In genomic region chr14:93947282-93947681, GRCh38 we compare ENCODE assay signal across 22 cellular contexts. TPM values are rescaled to one million over a fixed set of nuclear protein-coding genes. Genes with fewer than 3 reads are reported as not detected.
A peak's percentile ranks its signal among the peaks of the same experiment; 100 is the strongest.
DNase-seq lines count a peak whose midpoint lies in the region; ATAC-seq, FAIRE-seq and TF ChIP-seq lines count a peak whose summit lies in the region.
"Had no signal": no experiment of that assay in that cellular context is flagged by ENCODE, and none has a peak within 500 bp of the region (broad histone marks: within the 10 kb centered on the region; RNA-seq: fewer than 3 reads in every experiment).

No MANE protein-coding gene starts in this region.

- H3K4me3 Mint-ChIP-seq in activated naive CD8-positive, alpha-beta T cell treated with anti-CD3 and anti-CD28 coated beads, Interleukin-2, amount 10 ng/mL, durations not matched to agents 7 days and 5 days, result no peak overlapping the region
- no peak overlapping the region for H3K4me3 Mint-ChIP-seq in activated naive CD8-positive, alpha-beta T cell treated with anti-CD3 and anti-CD28 coated beads for 36 hours
- H3K4me3 Mint-ChIP-seq: CD14-positive monocyte, GM23338 had no signal

- CTCF ChIA-PET in GM12878 (lab: Yijun Ruan, JAX), result interaction anchor here (1.4 to 2.2 kb wide), 3 partner anchors 23 to 57 kb away, joined by 4 to 23 read pairs (median 8); no protein-coding TSS in a partner anchor

- no peak overlapping the region for H3K4me3 ChIP-seq in GM12878
- no peak overlapping the region for H3K4me3 ChIP-seq in right atrium auricular region
- no peak overlapping the region for H3K4me3 ChIP-seq in sigmoid colon
- H3K4me3 ChIP-seq: GM23338 had no signal

- BruUV-seq in GM12878 (replicated peaks; lab: Mats Ljungman, UMichigan), result no TSS peak

- no peak overlapping the region for H3K9ac ChIP-seq in GM12878 (ENCODE audit: control insufficient read depth, insufficient read depth, low read length)

- peak overlapping the region; percentile 12 for H3K27ac Mint-ChIP-seq in activated naive CD8-positive, alpha-beta T cell treated with anti-CD3 and anti-CD28 coated beads, Interleukin-2, amount 10 ng/mL, durations not matched to agents 7 days and 5 days
- H3K27ac Mint-ChIP-seq in activated naive CD8-positive, alpha-beta T cell treated with anti-CD3 and anti-CD28 coated beads for 36 hours, result no peak overlapping the region
- H3K27ac Mint-ChIP-seq: CD14-positive monocyte, GM23338 had no signal

- peak; percentile 25; the same call in 1 of the 2 replicates for TF ChIP-seq POLR2A in GM12878 (IDR thresholded peaks at IDR 0.05; ENCODE audit: low read depth, low read length)
- no peak for TF ChIP-seq POLR2A in sigmoid colon (IDR thresholded peaks at IDR 0.05)

- no peak overlapping the region for H2AFZ ChIP-seq in GM12878 (ENCODE audit: control insufficient read depth, low read depth, low read length)
- H2AFZ ChIP-seq: GM23338 had no signal

- H3K9me3 ChIP-seq in GM12878 (replicated peaks; ENCODE audit: control insufficient read depth, insufficient read depth, low read length) (no peaks in the 10 kb centered on the region), right atrium auricular region (no peaks in the 10 kb centered on the region), sigmoid colon (no peaks in the 10 kb centered on the region)

- no peaks in the 10 kb centered on the region for H3K27me3 Mint-ChIP-seq in activated naive CD8-positive, alpha-beta T cell treated with anti-CD3 and anti-CD28 coated beads, Interleukin-2, amount 10 ng/mL, durations not matched to agents 7 days and 5 days
- H3K27me3 Mint-ChIP-seq in activated naive CD8-positive, alpha-beta T cell treated with anti-CD3 and anti-CD28 coated beads for 36 hours, result no peaks in the 10 kb centered on the region

- H3K79me2 ChIP-seq in GM12878 (ENCODE audit: control insufficient read depth, insufficient read depth, low read length), result no peaks in the 10 kb centered on the region

- in situ Hi-C loops in GM12878 (cut with MboI), result no loop called here

- SMC1A ChIA-PET in GM12878 (lab: Charles Lee; ENCODE audit: uncharacterized antibody, unreplicated experiment), result interaction anchor here (0.8 to 19.5 kb wide), 9 partner anchors 8 to 58 kb away, joined by 3 to 409 read pairs (median 3); partner anchors contain the start of gene ASB2

- TF ChIP-seq CTCF in GM12878 (IDR thresholded peaks at IDR 0.05 in 2 of 3, conservative IDR thresholded peaks at IDR 0.05 in 1 of 3; ENCODE audit: control insufficient read depth in 2 of 3, extremely low read depth in 1 of 3, insufficient read depth in 1 of 3, low read depth in 3 of 3, low read length in 3 of 3) (no peak), right atrium auricular region (IDR thresholded peaks at IDR 0.05) (no peak), sigmoid colon (IDR thresholded peaks at IDR 0.05) (no peak)

- TF ChIP-seq RAD21 in GM12878 (IDR thresholded peaks at IDR 0.05; ENCODE audit: insufficient read depth, low read depth, low read length), result no peak

- H3K27me3 ChIP-seq in GM12878 (replicated peaks in 1 of 2; ENCODE audit: control insufficient read depth in 2 of 2, insufficient read depth in 2 of 2, low read length in 1 of 2) (no peaks in the 10 kb centered on the region), right atrium auricular region (no peaks in the 10 kb centered on the region), sigmoid colon (no peaks in the 10 kb centered on the region)

- H3K4me1 ChIP-seq in GM12878 (ENCODE audit: control insufficient read depth, insufficient read depth, low read length) (peaks cover 6% of the 10 kb centered on the region), right atrium auricular region (peaks cover 0 to 15% of the 10 kb centered on the region in 2 donors), sigmoid colon (peaks cover 0 to 16% (median 10%) of the 10 kb centered on the region in 4 donors)

- H3K36me3 Mint-ChIP-seq in activated naive CD8-positive, alpha-beta T cell treated with anti-CD3 and anti-CD28 coated beads, Interleukin-2, amount 10 ng/mL, durations not matched to agents 7 days and 5 days, result peaks cover 3% of the 10 kb centered on the region
- H3K36me3 Mint-ChIP-seq in activated naive CD8-positive, alpha-beta T cell treated with anti-CD3 and anti-CD28 coated beads for 36 hours, result peaks cover 7% of the 10 kb centered on the region

- H4K20me1 ChIP-seq in GM12878 (ENCODE audit: control insufficient read depth, insufficient read depth), result no peaks in the 10 kb centered on the region

- H3K27ac ChIP-seq in GM12878 (ENCODE audit: control insufficient read depth, insufficient read depth) (no peak overlapping the region), right atrium auricular region (peak overlapping the region; percentile 28 to 78), sigmoid colon (peak overlapping the region in 3 of 4 donors; percentile 68 to 92 (median 85))

- intact Hi-C loops in GM12878 (cut with micrococcal nuclease; ENCODE audit: unreplicated experiment), result no loop called here
- intact Hi-C loops in sigmoid colon (cut with DNase I), result no loop called here

- no peak for ATAC-seq in activated naive CD8-positive, alpha-beta T cell treated with anti-CD3 and anti-CD28 coated beads, Interleukin-2, amount 10 ng/mL, durations not matched to agents 7 days and 5 days (ENCODE audit: low read depth)
- ATAC-seq in GM12878, result no peak
- ATAC-seq in GM19463 (IDR thresholded peaks at IDR 0.05; ENCODE audit: unreplicated experiment), result no peak
- ATAC-seq in GM21515 (IDR thresholded peaks at IDR 0.05; ENCODE audit: unreplicated experiment), result no peak
- ATAC-seq: GM23338, PC-3 had no signal

- 90% methylated on average over 19 of the region's 19 CpGs for WGBS in GM12878 (ENCODE audit: insufficient coverage, insufficient replicate concordance, low lambda C conversion rate, missing lambda C conversion rate)
- WGBS in sigmoid colon, 2 donors, result 81 to 89% methylated on average over 19 of the region's 19 CpGs

- H3K36me3 ChIP-seq in GM12878 (ENCODE audit: control insufficient read depth in 2 of 2, insufficient read depth in 2 of 2, low read length in 1 of 2), result peaks cover 0 to 4% of the 10 kb centered on the region in 2 experiments; a peak in 1 of 4 replicates
- H3K36me3 ChIP-seq in right atrium auricular region, result peaks cover 86% of the 10 kb centered on the region
- peaks cover 43 to 89% (median 63%) of the 10 kb centered on the region in 4 donors for H3K36me3 ChIP-seq in sigmoid colon

- H3K4me1 Mint-ChIP-seq in activated naive CD8-positive, alpha-beta T cell treated with anti-CD3 and anti-CD28 coated beads, Interleukin-2, amount 10 ng/mL, durations not matched to agents 7 days and 5 days, result peaks cover 6% of the 10 kb centered on the region
- H3K4me1 Mint-ChIP-seq in activated naive CD8-positive, alpha-beta T cell treated with anti-CD3 and anti-CD28 coated beads for 36 hours, result peaks cover 17% of the 10 kb centered on the region

- TF ChIP-seq EP300 in GM12878 (IDR thresholded peaks at IDR 0.05; ENCODE audit: borderline replicate concordance in 1 of 2, control insufficient read depth in 1 of 2, low read depth in 2 of 2, low read length in 2 of 2) (no peak), sigmoid colon (IDR thresholded peaks at IDR 0.05) (no peak)

- FAIRE-seq in GM12878 (lab: Jason Lieb, UNC), result no peak

- POLR2A ChIA-PET in activated naive CD8-positive, alpha-beta T cell treated with anti-CD3 and anti-CD28 coated beads, Interleukin-2, amount 10 ng/mL, durations not matched to agents 7 days and 5 days (lab: Charles Lee), result interaction anchor here (0.6 to 1.3 kb wide), 2 partner anchors 23 to 1209 kb away, joined by 4 to 8 read pairs; no protein-coding TSS in a partner anchor
- POLR2A ChIA-PET in GM12878 (lab: Charles Lee), result interaction anchor here (1.0 kb wide), 1 partner anchor 13 kb away, joined by 3 read pairs; no protein-coding TSS in a partner anchor

- DNase-seq in activated naive CD8-positive, alpha-beta T cell treated with anti-CD3 and anti-CD28 coated beads, Interleukin-2, amount 10 ng/mL, durations not matched to agents 7 days and 5 days, result no peak
- DNase-seq in activated naive CD8-positive, alpha-beta T cell treated with anti-CD3 and anti-CD28 coated beads for 36 hours, result no peak
- DNase-seq in GM12878 (ENCODE audit: low read depth, low spot score), result no peak
- no peak for DNase-seq in right atrium auricular region (ENCODE audit: low spot score)
- no peak for DNase-seq in sigmoid colon
- DNase-seq in T-helper 9 cell, result no peak
- DNase-seq: 8988T, DND-41, GDM1, NCI-H1417, NCI-H187, NCI-H2107, NCI-H524, NCI-H82, PC-3, RPMI8226 had no signal

- no peaks in the 10 kb centered on the region for H3K9me3 Mint-ChIP-seq in activated naive CD8-positive, alpha-beta T cell treated with anti-CD3 and anti-CD28 coated beads, Interleukin-2, amount 10 ng/mL, durations not matched to agents 7 days and 5 days
- no peaks in the 10 kb centered on the region for H3K9me3 Mint-ChIP-seq in activated naive CD8-positive, alpha-beta T cell treated with anti-CD3 and anti-CD28 coated beads for 36 hours
- H3K9me3 Mint-ChIP-seq: CD14-positive monocyte, GM23338 had no signal

- RAD21 ChIA-PET in GM12878 (lab: Charles Lee; ENCODE audit: unreplicated experiment), result interaction anchor here (0.7 to 13.9 kb wide), 4 partner anchors 11 to 89 kb away, joined by 3 to 344 read pairs (median 4); partner anchors contain the start of gene CCDC197

- no peak overlapping the region for H3K4me2 ChIP-seq in GM12878 (ENCODE audit: control insufficient read depth, insufficient read depth)
- H3K4me2 ChIP-seq: GM23338 had no signal

RNA-seq across cellular contexts. Expression of gene FAM181A, which starts 20.1 kb away (rescaled TPM):
- not detected for total RNA-seq in activated naive CD8-positive, alpha-beta T cell treated with anti-CD3 and anti-CD28 coated beads, Interleukin-2, amount 10 ng/mL, durations not matched to agents 7 days and 5 days
- total RNA-seq in activated naive CD8-positive, alpha-beta T cell treated with anti-CD3 and anti-CD28 coated beads for 36 hours, result not detected
- not detected in 2 replicates for total RNA-seq in GM12878 (2013; cell fraction: nucleolus; rRNA removed)
- total RNA-seq in GM12878 (2014; rRNA removed) (not detected in 2 replicates), GM12878 (2014; rRNA removed; fragmentation: Illumina TruSeq; extraction: Trizol) (not detected in 2 replicates), GM12878 (2021) (not detected in 2 replicates), right atrium auricular region (not detected), sigmoid colon (not detected)
- polyA plus RNA-seq in GM12878 (2011; ENCODE audit: low read depth), result not detected
- polyA plus RNA-seq in GM12878 (2011; rRNA removed) (not detected in 2 replicates), GM12878 (2014; fragmentation: Illumina TruSeq; extraction: Trizol) (not detected in 2 replicates), GM12878 (2014; fragmentation: Nextera tagmentation; extraction: Ambion mirVana) (not detected), GM12878 (2014; rRNA removed) (not detected in 2 replicates), GM12878 (2016; fragmentation: Nextera tagmentation; extraction: Ambion mirVana) (not detected), sigmoid colon (not detected)
- not detected in 2 replicates for polyA plus RNA-seq in GM12878 (2011; cell fraction: cytosol; rRNA removed)
- not detected in 2 replicates for polyA plus RNA-seq in GM12878 (2011; cell fraction: nucleus; rRNA removed)
- not detected in 2 replicates for polyA plus RNA-seq in GM12878 (2012)
- polyA minus RNA-seq in GM12878 (2011; rRNA and poly(A)+ RNA removed), result not detected in 2 replicates
- not detected in 2 replicates for polyA minus RNA-seq in GM12878 (2011; cell fraction: cytosol; rRNA and poly(A)+ RNA removed)
- not detected in 2 replicates for polyA minus RNA-seq in GM12878 (2011; cell fraction: nucleus; rRNA and poly(A)+ RNA removed)
- total RNA-seq: GM23338, M059J, PC-3 had no signal
- polyA plus RNA-seq: AG04450, CD14-positive monocyte, GM23338 had no signal

RNA-seq across cellular contexts. Expression of gene ASB2, which starts 29.1 kb away (rescaled TPM):
- total RNA-seq in activated naive CD8-positive, alpha-beta T cell treated with anti-CD3 and anti-CD28 coated beads, Interleukin-2, amount 10 ng/mL, durations not matched to agents 7 days and 5 days, result 10 to 100 TPM; 21.3 to 24.0 TPM
- 10 to 100 TPM; 26.4 to 29.1 TPM for total RNA-seq in activated naive CD8-positive, alpha-beta T cell treated with anti-CD3 and anti-CD28 coated beads for 36 hours
- 74.5 and 81.9 TPM in 2 replicates for total RNA-seq in GM12878 (2013; cell fraction: nucleolus; rRNA removed)
- total RNA-seq in GM12878 (2014; rRNA removed) (46.4 and 53.5 TPM in 2 replicates), GM12878 (2014; rRNA removed; fragmentation: Illumina TruSeq; extraction: Trizol) (21.5 and 26.9 TPM in 2 replicates), GM12878 (2021) (40.0 and 40.4 TPM in 2 replicates), right atrium auricular region (100 to 1,000 TPM; 115 to 187 TPM), sigmoid colon (100 to 1,000 TPM; 117 to 178 (median 139) TPM)
- polyA plus RNA-seq in GM12878 (2011; ENCODE audit: low read depth), result 18.9 TPM
- polyA plus RNA-seq in GM12878 (2011; rRNA removed) (8.5 and 16.9 TPM in 2 replicates), GM12878 (2014; fragmentation: Illumina TruSeq; extraction: Trizol) (12.3 and 21.9 TPM in 2 replicates), GM12878 (2014; fragmentation: Nextera tagmentation; extraction: Ambion mirVana) (1 to 10 TPM; 3.0 to 7.4 TPM), GM12878 (2014; rRNA removed) (50.0 and 54.5 TPM in 2 replicates), GM12878 (2016; fragmentation: Nextera tagmentation; extraction: Ambion mirVana) (10 to 100 TPM; 51.7 to 54.8 TPM), sigmoid colon (1 to 10 TPM; 1.2 to 10.0 (median 4.2) TPM)
- polyA plus RNA-seq in GM12878 (2011; cell fraction: cytosol; rRNA removed), result 22.6 and 38.7 TPM in 2 replicates
- 45.6 and 71.8 TPM in 2 replicates for polyA plus RNA-seq in GM12878 (2011; cell fraction: nucleus; rRNA removed)
- 18.6 and 50.6 TPM in 2 replicates for polyA plus RNA-seq in GM12878 (2012)
- polyA minus RNA-seq in GM12878 (2011; rRNA and poly(A)+ RNA removed), result 20.3 and 37.3 TPM in 2 replicates
- 8.8 and 11.7 TPM in 2 replicates for polyA minus RNA-seq in GM12878 (2011; cell fraction: cytosol; rRNA and poly(A)+ RNA removed)
- polyA minus RNA-seq in GM12878 (2011; cell fraction: nucleus; rRNA and poly(A)+ RNA removed), result 26.7 and 36.0 TPM in 2 replicates
- total RNA-seq: M059J had no signal

RNA-seq across cellular contexts. Expression of gene CCDC197, which starts 49.8 kb away (rescaled TPM):
- under 1 TPM in 1 of 2 experiments, not detected in 1; 0.25 TPM for total RNA-seq in activated naive CD8-positive, alpha-beta T cell treated with anti-CD3 and anti-CD28 coated beads, Interleukin-2, amount 10 ng/mL, durations not matched to agents 7 days and 5 days
- total RNA-seq in activated naive CD8-positive, alpha-beta T cell treated with anti-CD3 and anti-CD28 coated beads for 36 hours, result not detected
- 1.2 TPM in 2 replicates for total RNA-seq in GM12878 (2013; cell fraction: nucleolus; rRNA removed)
- total RNA-seq in GM12878 (2014; rRNA removed) (not detected in 2 replicates), GM12878 (2014; rRNA removed; fragmentation: Illumina TruSeq; extraction: Trizol) (not detected in 2 replicates), GM12878 (2021) (not detected in 2 replicates), right atrium auricular region (not detected), sigmoid colon (not detected)
- polyA plus RNA-seq in GM12878 (2011; ENCODE audit: low read depth), result not detected
- polyA plus RNA-seq in GM12878 (2011; rRNA removed) (0.12 and 0.16 TPM in 2 replicates), GM12878 (2014; fragmentation: Illumina TruSeq; extraction: Trizol) (not detected in 2 replicates), GM12878 (2014; fragmentation: Nextera tagmentation; extraction: Ambion mirVana) (not detected), GM12878 (2014; rRNA removed) (not detected in 2 replicates), GM12878 (2016; fragmentation: Nextera tagmentation; extraction: Ambion mirVana) (not detected), sigmoid colon (not detected)
- 0.04 TPM in 1 of 2 replicates, not detected in the other for polyA plus RNA-seq in GM12878 (2011; cell fraction: cytosol; rRNA removed)
- polyA plus RNA-seq in GM12878 (2011; cell fraction: nucleus; rRNA removed), result 0.28 and 0.56 TPM in 2 replicates
- polyA plus RNA-seq in GM12878 (2012), result 0.17 TPM in 1 of 2 replicates, not detected in the other
- 0.21 TPM in 1 of 2 replicates, not detected in the other for polyA minus RNA-seq in GM12878 (2011; rRNA and poly(A)+ RNA removed)
- polyA minus RNA-seq in GM12878 (2011; cell fraction: cytosol; rRNA and poly(A)+ RNA removed), result not detected in 2 replicates
- polyA minus RNA-seq in GM12878 (2011; cell fraction: nucleus; rRNA and poly(A)+ RNA removed), result 0.24 TPM in 1 of 2 replicates, not detected in the other
- total RNA-seq: GM23338, M059J, PC-3 had no signal
- polyA plus RNA-seq: AG04450, CD14-positive monocyte, GM23338 had no signal
